2 cellular contexts compared by ENCODE assay signal in genomic region chr4:107548211-107548905, GRCh38.
TF ChIP-seq lines count a peak whose summit lies in the region.

No MANE protein-coding gene starts in this region.

TF ChIP-seq in SK-N-SH, 30 proteins besides CTCF, POLR2A, EP300 and RAD21:
- TF ChIP-seq NFIC (IDR thresholded peaks at IDR 0.05; ENCODE audit: borderline replicate concordance) (no peak), YY1 (IDR thresholded peaks at IDR 0.05; ENCODE audit: low read depth) (no peak), REST (IDR thresholded peaks at IDR 0.05; ENCODE audit: low read depth, low read length) (no peak), RCOR1 (IDR thresholded peaks at IDR 0.05; ENCODE audit: low read length) (no peak), RFX5 (IDR thresholded peaks at IDR 0.05; ENCODE audit: low read length) (no peak), ELF1 (IDR thresholded peaks at IDR 0.05) (no peak), CHD2 (IDR thresholded peaks at IDR 0.05; ENCODE audit: low read length, partially characterized antibody) (no peak), RXRA (IDR thresholded peaks at IDR 0.05; ENCODE audit: borderline replicate concordance, low read depth) (no peak), EZH2phosphoT487 (IDR thresholded peaks at IDR 0.05; ENCODE audit: borderline replicate concordance, low read depth) (no peak), USF1 (IDR thresholded peaks at IDR 0.05; ENCODE audit: borderline replicate concordance, low read depth) (no peak), MAX (IDR thresholded peaks at IDR 0.05; ENCODE audit: low read depth) (no peak), MEF2A (IDR thresholded peaks at IDR 0.05; ENCODE audit: borderline replicate concordance, low read depth) (no peak), TAF1 (IDR thresholded peaks at IDR 0.05; ENCODE audit: borderline replicate concordance, low read depth, low read length) (no peak)

TF ChIP-seq in SK-N-SH treated with all-trans-retinoic acid at 6 μM for 48 hours, 23 proteins besides CTCF, POLR2A, EP300 and RAD21:
- no peak for TF ChIP-seq ZNF8 (CRISPR knock-in tag; IDR thresholded peaks at IDR 0.05)
- TF ChIP-seq PATZ1 (CRISPR knock-in tag; IDR thresholded peaks at IDR 0.05; ENCODE audit: borderline replicate concordance): no peak
- no peak for TF ChIP-seq ZNF565 (CRISPR knock-in tag; conservative IDR thresholded peaks at IDR 0.05; ENCODE audit: low read depth)
- TF ChIP-seq ARNTL (CRISPR knock-in tag; IDR thresholded peaks at IDR 0.05; ENCODE audit: borderline replicate concordance, low read depth): no peak
- TF ChIP-seq ZFP30 (CRISPR knock-in tag; IDR thresholded peaks at IDR 0.05): no peak
- no peak for TF ChIP-seq CSDC2 (CRISPR knock-in tag; IDR thresholded peaks at IDR 0.05)
- no peak for TF ChIP-seq CSRNP3 (CRISPR knock-in tag; IDR thresholded peaks at IDR 0.05)
